In genomic region chr1:3263790-3264189, GRCh38 we compare ENCODE assay signal across 16 cellular contexts.
"Had no signal": no experiment of that assay in that cellular context is flagged by ENCODE, and none has a peak within 500 bp of the region (broad histone marks: within the 10 kb centered on the region; RNA-seq: fewer than 3 reads in every experiment).

No MANE protein-coding gene starts in this region.

- H3K27ac ChIP-seq: RWPE1 had no signal

- H3K9me3 ChIP-seq: SK-N-SH had no signal

- DNase-seq: KBM-7, NCI-H1092, NCI-H1105 treated with DMSO at 0.1 percent for 48 hours, NCI-H1417 treated with DMSO at 0.1 percent for 48 hours, NCI-H146, NCI-H1694 treated with DMSO at 0.1 percent for 48 hours, NCI-H1930, NCI-H2081, NCI-H2107, NCI-H2227 treated with DMSO at 0.1 percent for 48 hours, NCI-H524, NCI-H526 treated with DMSO at 0.1 percent for 48 hours, NCI-H748 treated with DMSO at 0.1 percent for 48 hours, SHP77, SK-N-SH had no signal
